ENCODE assay signal across 1 cellular context in genomic region chr17:50719144-50719923, GRCh38.
TF ChIP-seq lines count a peak whose summit lies in the region.

Gene LUC7L3, plus strand, starts transcription at chr17:50719603. Its CDS starts 130 bp downstream, at chr17:50719733.

TF ChIP-seq in HepG2, 621 proteins besides CTCF, POLR2A, EP300 and RAD21 (continued from another document and continues in another):
- TF ChIP-seq ZNF597 (CRISPR knock-in tag; IDR thresholded peaks at IDR 0.05) (0 out of 2 replicates have a peak, but pooled peaks have one; percentile 60), ZNF263 (CRISPR knock-in tag; IDR thresholded peaks at IDR 0.05) (0 out of 2 replicates have a peak, but pooled peaks have one; percentile 24), ZNF879 (CRISPR knock-in tag; IDR thresholded peaks at IDR 0.05) (peak; percentile 85; the same call in 1 of the 2 replicates), RXRB (CRISPR knock-in tag; IDR thresholded peaks at IDR 0.05; ENCODE audit: borderline replicate concordance) (peak; percentile 58), ERF (CRISPR knock-in tag; IDR thresholded peaks at IDR 0.05) (peak; percentile 86), MTA1 (CRISPR knock-in tag; IDR thresholded peaks at IDR 0.05; ENCODE audit: borderline replicate concordance) (peak; percentile 95), CHCHD3 (CRISPR knock-in tag; IDR thresholded peaks at IDR 0.05) (no peak), FOXP4 (CRISPR knock-in tag; IDR thresholded peaks at IDR 0.05) (peak; percentile 56; the same call in 1 of the 2 replicates), NCOA5 (CRISPR knock-in tag; IDR thresholded peaks at IDR 0.05) (no peak), ZNF124 (CRISPR knock-in tag; IDR thresholded peaks at IDR 0.05) (peak; percentile 91), HNRNPH1 (optimal IDR thresholded peaks at IDR 0.05; ENCODE audit: low read depth, low read length) (no peak), REST (IDR thresholded peaks at IDR 0.05; ENCODE audit: borderline replicate concordance in 1 of 2, low read depth in 1 of 2, low read length in 2 of 2) (peak in 1 of 2 experiments; percentile 22; a peak in 1 of 4 replicates), ZNF280B (CRISPR knock-in tag; IDR thresholded peaks at IDR 0.05; ENCODE audit: borderline replicate concordance) (peak; percentile 85), ZNF142 (CRISPR knock-in tag; IDR thresholded peaks at IDR 0.05) (peak; percentile 94), SPEN (CRISPR knock-in tag; IDR thresholded peaks at IDR 0.05; ENCODE audit: low read depth) (peak; percentile 94; the same call in 1 of the 2 replicates), GPBP1L1 (CRISPR knock-in tag; IDR thresholded peaks at IDR 0.05) (no peak), NR0B2 (CRISPR knock-in tag; IDR thresholded peaks at IDR 0.05) (peak; percentile 51), EHMT2 (IDR thresholded peaks at IDR 0.05; ENCODE audit: borderline replicate concordance, low read depth, low read length) (no peak), REPIN1 (CRISPR knock-in tag; IDR thresholded peaks at IDR 0.05; ENCODE audit: borderline replicate concordance, low read depth) (peak; percentile 87), ZNF407 (CRISPR knock-in tag; IDR thresholded peaks at IDR 0.05; ENCODE audit: not compliant biosample characterization) (peak; percentile 92), ZNF605 (CRISPR knock-in tag; IDR thresholded peaks at IDR 0.05) (peak; percentile 78; the same call in 1 of the 2 replicates), FOSL1 (CRISPR knock-in tag; IDR thresholded peaks at IDR 0.05; ENCODE audit: borderline replicate concordance) (no peak), ZNF367 (CRISPR knock-in tag; IDR thresholded peaks at IDR 0.05; ENCODE audit: borderline replicate concordance) (peak; percentile 78; the same call in 1 of the 2 replicates), DNMT1 (CRISPR knock-in tag; IDR thresholded peaks at IDR 0.05) (peak; percentile 87), ZNF549 (CRISPR knock-in tag; IDR thresholded peaks at IDR 0.05) (peak; percentile 48; the same call in 1 of the 2 replicates), ZNF331 (CRISPR knock-in tag; IDR thresholded peaks at IDR 0.05) (peak; percentile 92), ZNF724P (CRISPR knock-in tag; IDR thresholded peaks at IDR 0.05; ENCODE audit: borderline replicate concordance) (peak; percentile 52; the same call in 1 of the 2 replicates)
